ENCODE assay signal across 22 cellular contexts in the genomic region with DNA sequence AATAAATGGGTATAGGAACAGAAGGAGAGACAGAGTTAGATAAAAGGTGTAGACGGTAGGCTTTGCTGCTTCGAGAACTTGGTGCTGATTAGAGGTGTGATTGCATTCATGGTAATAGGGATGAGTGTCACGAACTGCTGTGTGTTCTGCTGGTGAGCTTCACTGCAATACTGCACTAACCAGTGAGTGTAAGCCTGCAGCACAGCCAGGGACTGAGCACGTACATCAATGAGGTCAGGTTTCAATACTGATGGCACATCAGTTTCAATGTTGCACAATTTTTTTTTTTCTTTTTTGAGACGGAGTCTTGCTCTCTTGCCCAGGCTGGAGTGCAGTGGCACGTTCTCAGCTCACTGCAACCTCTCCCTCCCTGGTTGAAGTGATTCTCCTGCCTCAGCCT. TPM values are rescaled to one million over a fixed set of nuclear protein-coding genes. Genes with fewer than 3 reads are reported as not detected.
"Had no signal": no experiment of that assay in that cellular context is flagged by ENCODE, and none has a peak within 500 bp of the region (broad histone marks: within the 10 kb centered on the region; RNA-seq: fewer than 3 reads in every experiment).

No MANE protein-coding gene starts in this region.

- H3K9me3 ChIP-seq: SK-N-SH had no signal

- DNase-seq: KBM-7, MV-4-11, NCI-H1048, NCI-H1105, NCI-H1417 treated with DMSO at 0.1 percent for 48 hours, NCI-H146, NCI-H1694 treated with DMSO at 0.1 percent for 48 hours, NCI-H1930, NCI-H2081, NCI-H2107, NCI-H2227 treated with DMSO at 0.1 percent for 48 hours, NCI-H524, NCI-H526 treated with DMSO at 0.1 percent for 48 hours, NCI-H748 treated with DMSO at 0.1 percent for 48 hours, SHP77, SK-N-SH had no signal

- H3K27ac ChIP-seq: RWPE1 had no signal

RNA-seq across cellular contexts. Expression of a gene that starts 24.9 kb away (rescaled TPM):
- total RNA-seq: HT-29, LHCN-M2, MCF 10A, NCI-H460, SK-MEL-5 had no signal

RNA-seq across cellular contexts. Expression of a gene that starts 47.5 kb away (rescaled TPM):
- total RNA-seq: HT-29, LHCN-M2, MCF 10A, NCI-H460, SK-MEL-5 had no signal
